8 cellular contexts compared by ENCODE assay signal in the genomic region with DNA sequence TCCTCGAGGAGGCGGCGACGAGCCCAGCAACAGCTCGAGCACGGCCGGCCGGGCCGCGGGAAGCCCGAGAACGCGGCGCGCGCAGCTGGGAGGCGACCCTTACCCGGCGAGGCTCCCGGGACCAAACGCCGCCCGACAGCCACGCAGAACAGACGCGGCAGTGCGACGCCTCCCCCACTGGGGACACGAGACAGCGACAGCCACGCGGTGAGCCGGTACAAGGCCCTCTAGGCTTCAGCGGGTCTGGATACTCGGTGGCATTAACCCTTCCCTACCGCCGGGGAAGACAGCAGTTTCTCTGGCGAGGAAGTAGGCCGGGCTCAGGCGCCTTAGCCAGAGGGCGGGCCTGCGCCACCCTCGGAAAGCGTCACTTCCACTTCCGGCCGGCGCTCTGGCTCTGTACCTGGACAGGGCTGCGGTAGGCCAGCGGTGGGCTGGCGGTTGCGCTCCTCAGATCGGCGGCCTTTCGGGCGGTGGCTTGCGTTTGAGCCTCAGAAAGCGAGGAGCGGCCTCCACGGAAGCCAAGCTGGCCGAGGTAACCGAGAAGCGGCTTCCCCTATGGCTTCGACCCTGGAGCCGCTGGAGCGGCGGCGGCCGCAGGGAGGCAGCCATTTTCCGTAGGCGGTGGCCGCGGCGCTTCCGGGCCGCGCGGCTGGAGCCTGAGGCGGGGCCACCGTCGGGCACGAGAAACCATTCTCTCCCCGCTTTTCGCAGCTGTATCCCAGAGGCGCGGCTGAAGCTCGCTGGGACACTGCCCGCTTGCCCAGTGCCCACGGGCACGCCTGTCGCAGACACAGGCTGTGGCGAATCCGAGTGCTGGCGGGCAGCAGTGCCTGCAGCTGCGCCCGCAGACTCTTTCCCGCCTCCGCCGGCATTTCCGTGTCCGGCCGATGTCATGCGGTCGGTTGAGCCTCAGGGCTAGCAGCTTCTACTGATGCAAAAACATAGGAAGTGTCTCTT. TPM values are rescaled to one million over a fixed set of nuclear protein-coding genes. Genes with fewer than 3 reads are reported as not detected.
DNase-seq lines count a peak whose midpoint lies in the region; ATAC-seq, FAIRE-seq and TF ChIP-seq lines count a peak whose summit lies in the region.

A gene with protein sequence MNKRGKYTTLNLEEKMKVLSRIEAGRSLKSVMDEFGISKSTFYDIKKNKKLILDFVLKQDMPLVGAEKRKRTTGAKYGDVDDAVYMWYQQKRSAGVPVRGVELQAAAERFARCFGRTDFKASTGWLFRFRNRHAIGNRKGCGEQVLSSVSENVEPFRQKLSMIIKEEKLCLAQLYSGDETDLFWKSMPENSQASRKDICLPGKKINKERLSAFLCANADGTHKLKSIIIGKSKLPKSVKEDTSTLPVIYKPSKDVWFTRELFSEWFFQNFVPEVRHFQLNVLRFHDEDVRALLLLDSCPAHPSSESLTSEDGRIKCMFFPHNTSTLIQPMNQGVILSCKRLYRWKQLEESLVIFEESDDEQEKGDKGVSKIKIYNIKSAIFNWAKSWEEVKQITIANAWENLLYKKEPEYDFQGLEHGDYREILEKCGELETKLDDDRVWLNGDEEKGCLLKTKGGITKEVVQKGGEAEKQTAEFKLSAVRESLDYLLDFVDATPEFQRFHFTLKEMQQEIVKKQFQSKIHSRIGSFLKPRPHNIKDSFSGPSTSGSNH (minus strand): TSS at position 322 of the 960 bp plus-strand sequence. CDS start 4,816 bp downstream, outside the sequence.
A gene (plus strand): TSS at position 389 of the 960 bp plus-strand sequence. CDS start 2,932 bp downstream, outside the sequence.

- POLR2A ChIA-PET in A673 (lab: Charles Lee; ENCODE audit: low non-redundant PET): no interaction called here

- H3K27ac ChIP-seq in A673 (ENCODE audit: low read depth, low read length, poor library complexity, severe bottlenecking) (peak within 1 kb of the TSS; percentile 90), kidney (ENCODE audit: low read depth in 2 of 2, low read length in 2 of 2) (peak within 1 kb of the TSS; percentile 78 to 83)

- peaks cover 12% of the 10 kb centered on the region for H3K9me3 Mint-ChIP-seq in central memory CD8-positive, alpha-beta T cell

- peak; percentile 71 for ATAC-seq in GM18858 (IDR thresholded peaks at IDR 0.05; ENCODE audit: unreplicated experiment)
- ATAC-seq in HG03066 (IDR thresholded peaks at IDR 0.05; ENCODE audit: low read depth, unreplicated experiment): peak; percentile 92
- ATAC-seq in activated CD4-positive, CD25-positive, alpha-beta regulatory T cell treated with anti-CD3 and anti-CD28 coated beads, Interleukin-2, amount 50 U/mL, for 24 hours: peak; percentile 98 to 99
- ATAC-seq in central memory CD8-positive, alpha-beta T cell (replicated peaks; ENCODE audit: extremely low read depth, poor library complexity, severe bottlenecking): peak; percentile 93

- intact Hi-C loops in A673 (cut with micrococcal nuclease; ENCODE audit: unreplicated experiment): no loop called here
- intact Hi-C loops in kidney (cut with DNase I): no loop called here

- H3K4me3 ChIP-seq in A673 (ENCODE audit: low read depth, low read length, poor library complexity, severe bottlenecking): peak within 1 kb of the TSS; percentile 61
- peak within 1 kb of the TSS; percentile 73 to 91 for H3K4me3 ChIP-seq in kidney (ENCODE audit: low read length in 2 of 2)

- H3K36me3 Mint-ChIP-seq in central memory CD8-positive, alpha-beta T cell (ENCODE audit: insufficient read depth): peaks cover 23% of the 10 kb centered on the region

- peak within 1 kb of the TSS; percentile 37 to 68 for H3K9ac ChIP-seq in kidney (ENCODE audit: low read length in 2 of 2)

- H3K27me3 Mint-ChIP-seq in central memory CD8-positive, alpha-beta T cell: no peaks in the 10 kb centered on the region

- H3K9me3 ChIP-seq in A673 (ENCODE audit: low read depth, low read length, poor library complexity, severe bottlenecking) (peaks cover 78% of the 10 kb centered on the region), kidney (ENCODE audit: control insufficient read depth in 1 of 2, low read length in 2 of 2) (peaks cover 12 to 59% of the 10 kb centered on the region in 2 donors)

- H3K4me1 Mint-ChIP-seq in central memory CD8-positive, alpha-beta T cell: peaks cover 19% of the 10 kb centered on the region

- peak; percentile 94 for DNase-seq in A673 (ENCODE audit: low spot score)
- peak; percentile 89 for DNase-seq in NCI-H2227 treated with DMSO at 0.1 percent for 48 hours (lab: John Stamatoyannopoulos, UW)
- peak; percentile 66 to 77 for DNase-seq in central memory CD8-positive, alpha-beta T cell (ENCODE audit: low spot score in 2 of 2)
- DNase-seq in kidney: peak; percentile 96
- peak; percentile 64 to 81 (median 71) for DNase-seq in stimulated activated CD4-positive, alpha-beta T cell treated with anti-CD3 and anti-CD28 coated beads, Interleukin-12 subunit alpha, Interleukin-12 subunit beta, amount 100 ng/mL, for 48 hours (ENCODE audit: low read depth in 2 of 3, low spot score in 1 of 3)

- peak within 1 kb of the TSS; percentile 74 for H3K4me3 Mint-ChIP-seq in central memory CD8-positive, alpha-beta T cell

- FAIRE-seq in kidney (lab: Jason Lieb, UNC): no peak

- no peaks in the 10 kb centered on the region for H3K27me3 ChIP-seq in A673 (replicated peaks; ENCODE audit: insufficient read depth, low read depth, low read length, poor library complexity)

- H3K36me3 ChIP-seq in A673 (ENCODE audit: insufficient read depth, low read length, poor library complexity, severe bottlenecking): peaks cover 48% of the 10 kb centered on the region
- peaks cover 14 to 28% of the 10 kb centered on the region in 2 donors for H3K36me3 ChIP-seq in kidney (ENCODE audit: control insufficient read depth in 1 of 2, insufficient read depth in 2 of 2, low read length in 2 of 2)

- peak within 1 kb of the TSS; percentile 57 for H3K27ac Mint-ChIP-seq in central memory CD8-positive, alpha-beta T cell (ENCODE audit: low read depth)

- H3K4me1 ChIP-seq in A673 (ENCODE audit: insufficient read depth, low read length, poor library complexity, severe bottlenecking) (peaks cover 6% of the 10 kb centered on the region), kidney (ENCODE audit: control insufficient read depth in 1 of 2, insufficient read depth in 1 of 2, low read depth in 1 of 2, low read length in 2 of 2) (no peaks in the 10 kb centered on the region)

- no peak; the same call in 1 of the 2 replicates for TF ChIP-seq CTCF in A673 (conservative IDR thresholded peaks at IDR 0.05; ENCODE audit: low read depth, low read length)
- no peak for TF ChIP-seq CTCF in kidney (IDR thresholded peaks at IDR 0.05; ENCODE audit: borderline replicate concordance, extremely low read depth, insufficient read depth)

- BruUV-seq in A673 (replicated peaks; lab: Mats Ljungman, UMichigan): no TSS peak

- CTCF ChIA-PET in A673 (lab: Charles Lee): interaction anchor here (0.7 kb wide), 1 partner anchor 335 kb away, joined by 3 read pairs; no protein-coding TSS in a partner anchor

RNA-seq across cellular contexts. Expression of the first gene that starts in this region (rescaled TPM):
- 5.7 and 7.9 TPM in 2 replicates for total RNA-seq in A673 (2021)
- 7.5 TPM for total RNA-seq in kidney
- polyA plus RNA-seq in kidney (ENCODE audit: insufficient read depth, low read depth, low replicate concordance): 4.2 TPM

RNA-seq across cellular contexts. Expression of the second gene that starts in this region (rescaled TPM):
- total RNA-seq in A673 (2021): 40.9 and 44.5 TPM in 2 replicates
- 41.3 TPM for total RNA-seq in kidney
- 14.3 TPM for polyA plus RNA-seq in kidney (ENCODE audit: insufficient read depth, low read depth, low replicate concordance)

Comparison
In these comparisons a context has a peak if more than half of its experiments do, and no peak if none do; other contexts are left out.
1. Peak in every context shown above with its lines: DNase-seq, ATAC-seq, H3K4me3 ChIP-seq and H3K27ac ChIP-seq.